In the genomic region with DNA sequence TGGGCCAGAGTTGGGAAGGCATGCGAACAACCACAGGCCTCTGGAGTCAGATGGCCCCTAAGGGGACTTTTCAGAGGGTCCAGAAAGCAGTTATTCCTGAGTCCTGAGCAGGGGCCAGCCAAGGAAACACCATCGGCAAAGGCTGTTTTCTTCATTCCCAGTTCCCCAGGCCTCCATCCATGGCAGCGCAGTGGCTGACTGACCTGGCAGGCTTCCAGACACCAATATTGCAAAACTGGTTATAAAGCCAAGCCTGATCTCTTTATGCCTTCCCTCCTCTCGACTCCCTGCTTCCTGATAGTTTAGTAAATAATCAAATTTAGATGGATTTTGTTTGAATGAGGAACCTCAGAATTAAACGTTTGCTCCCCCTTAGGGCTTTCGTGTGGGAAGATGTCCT, we compare ENCODE assay signal across 11 cellular contexts.
A peak's percentile ranks its signal among the peaks of the same experiment; 100 is the strongest.
DNase-seq lines count a peak whose midpoint lies in the region; ATAC-seq and TF ChIP-seq lines count a peak whose summit lies in the region.
"Had no signal": no experiment of that assay in that cellular context is flagged by ENCODE, and none has a peak within 500 bp of the region (broad histone marks: within the 10 kb centered on the region; RNA-seq: fewer than 3 reads in every experiment).

No MANE protein-coding gene starts in this region.

- intact Hi-C loops in right cardiac atrium (cut with DNase I) (no loop called here), gastrocnemius medialis (cut with DNase I; ENCODE audit: low total_unique reads) (no loop called here)

- no peaks in the 10 kb centered on the region for H3K4me1 Mint-ChIP-seq in activated CD4-positive, alpha-beta memory T cell treated with anti-CD3 and anti-CD28 coated beads, Interleukin-2, amount 10 ng/mL, durations not matched to agents 7 days and 5 days

- no peaks in the 10 kb centered on the region for H3K36me3 Mint-ChIP-seq in activated CD4-positive, alpha-beta memory T cell treated with anti-CD3 and anti-CD28 coated beads, Interleukin-2, amount 10 ng/mL, durations not matched to agents 7 days and 5 days (ENCODE audit: low read depth)

- H3K27ac ChIP-seq in right cardiac atrium (ENCODE audit: low read length): no peak overlapping the region
- peak overlapping the region in 1 of 4 donors; percentile 39 for H3K27ac ChIP-seq in tibial nerve
- H3K27ac ChIP-seq in gastrocnemius medialis: no peak overlapping the region
- H3K27ac ChIP-seq: A549 had no signal

- DNase-seq in NCI-H2107 (lab: John Stamatoyannopoulos, UW) (peak; percentile 43), NCI-H2107 treated with DMSO at 0.1 percent for 48 hours (lab: John Stamatoyannopoulos, UW; ENCODE audit: unreplicated experiment) (no peak), RPMI7951 (ENCODE audit: low read depth) (peak; percentile 23), right cardiac atrium (peak; percentile 60 to 81 (median 76)), tibial nerve (ENCODE audit: low spot score in 2 of 2) (peak; percentile 52 to 66), gastrocnemius medialis (no peak)
- no peak for DNase-seq in activated CD4-positive, alpha-beta memory T cell treated with anti-CD3 and anti-CD28 coated beads, Interleukin-2, amount 10 ng/mL, durations not matched to agents 7 days and 5 days
- DNase-seq: stimulated activated CD4-positive, alpha-beta T cell treated with anti-CD3 and anti-CD28 coated beads, Interleukin-12 subunit alpha, Interleukin-12 subunit beta, amount 100 ng/mL, for 4 hours had no signal

- H3K36me3 ChIP-seq in tibial nerve (no peaks in the 10 kb centered on the region), gastrocnemius medialis (no peaks in the 10 kb centered on the region)

- H3K4me1 ChIP-seq in right cardiac atrium (ENCODE audit: control insufficient read depth, insufficient read depth, low read length) (peaks cover 2% of the 10 kb centered on the region), tibial nerve (peaks cover 0 to 10% (median 2%) of the 10 kb centered on the region in 4 donors), gastrocnemius medialis (no peaks in the 10 kb centered on the region)
- H3K4me1 ChIP-seq: A549 had no signal

- POLR2A ChIA-PET in activated CD4-positive, alpha-beta memory T cell treated with anti-CD3 and anti-CD28 coated beads, Interleukin-2, amount 10 ng/mL, durations not matched to agents 7 days and 5 days (lab: Charles Lee): no interaction called here

- H3K27me3 ChIP-seq in right cardiac atrium (ENCODE audit: control insufficient read depth, insufficient read depth) (no peaks in the 10 kb centered on the region), tibial nerve (no peaks in the 10 kb centered on the region), gastrocnemius medialis (no peaks in the 10 kb centered on the region)

- ATAC-seq in right cardiac atrium: peak; percentile 56 to 80
- ATAC-seq in HG02763 (IDR thresholded peaks at IDR 0.05; ENCODE audit: unreplicated experiment): no peak
- no peak for ATAC-seq in gastrocnemius medialis
- ATAC-seq: A549, GM12878 had no signal

- H3K4me3 ChIP-seq in right cardiac atrium (ENCODE audit: low read length): no peak overlapping the region
- H3K4me3 ChIP-seq in tibial nerve: no peak overlapping the region
- H3K4me3 ChIP-seq in gastrocnemius medialis: no peak overlapping the region
- H3K4me3 ChIP-seq: A549, GM12878 had no signal

- CTCF ChIA-PET in activated CD4-positive, alpha-beta memory T cell treated with anti-CD3 and anti-CD28 coated beads, Interleukin-2, amount 10 ng/mL, durations not matched to agents 7 days and 5 days (lab: Charles Lee): no interaction called here

- H3K9me3 Mint-ChIP-seq in activated CD4-positive, alpha-beta memory T cell treated with anti-CD3 and anti-CD28 coated beads, Interleukin-2, amount 10 ng/mL, durations not matched to agents 7 days and 5 days: no peaks in the 10 kb centered on the region

- peaks cover 20% of the 10 kb centered on the region for H3K27me3 Mint-ChIP-seq in activated CD4-positive, alpha-beta memory T cell treated with anti-CD3 and anti-CD28 coated beads, Interleukin-2, amount 10 ng/mL, durations not matched to agents 7 days and 5 days

- H3K27ac Mint-ChIP-seq in activated CD4-positive, alpha-beta memory T cell treated with anti-CD3 and anti-CD28 coated beads, Interleukin-2, amount 10 ng/mL, durations not matched to agents 7 days and 5 days: no peak overlapping the region

- no peak overlapping the region for H3K4me3 Mint-ChIP-seq in activated CD4-positive, alpha-beta memory T cell treated with anti-CD3 and anti-CD28 coated beads, Interleukin-2, amount 10 ng/mL, durations not matched to agents 7 days and 5 days

- in situ Hi-C loops in gastrocnemius medialis (cut with MboI; ENCODE audit: low sequenced_read_pairs in 4 of 4): no loop called here

- H3K9me3 ChIP-seq in right cardiac atrium (ENCODE audit: control insufficient read depth, low read length) (no peaks in the 10 kb centered on the region), tibial nerve (no peaks in the 10 kb centered on the region), gastrocnemius medialis (no peaks in the 10 kb centered on the region)
- H3K9me3 ChIP-seq: A549 had no signal

- no peak for TF ChIP-seq CTCF in tibial nerve (IDR thresholded peaks at IDR 0.05)
- TF ChIP-seq CTCF in gastrocnemius medialis (IDR thresholded peaks at IDR 0.05 in 4 of 5, conservative IDR thresholded peaks at IDR 0.05 in 1 of 5): no peak

- no peak for TF ChIP-seq EP300 in tibial nerve (IDR thresholded peaks at IDR 0.05)

- WGBS in right cardiac atrium: 46% methylated on average over 6 of the region's 6 CpGs
- 25 to 33% methylated on average over 6 of the region's 6 CpGs for WGBS in tibial nerve, 2 donors

- no peak for TF ChIP-seq POLR2A in tibial nerve (IDR thresholded peaks at IDR 0.05)
- no peak for TF ChIP-seq POLR2A in gastrocnemius medialis (IDR thresholded peaks at IDR 0.05)

Comparison
In these comparisons a context has a peak if more than half of its experiments do, and no peak if none do; other contexts are left out.
1. DNase-seq: peak in NCI-H2107 (single experiment), RPMI7951 (single experiment), right cardiac atrium (3 of 3) and tibial nerve (2 of 2); none in NCI-H2107 treated with DMSO at 0.1 percent for 48 hours (single experiment), activated CD4-positive, alpha-beta memory T cell treated with anti-CD3 and anti-CD28 coated beads, Interleukin-2, amount 10 ng/mL, durations not matched to agents 7 days and 5 days (single experiment) and gastrocnemius medialis (0 of 2).
2. ATAC-seq: peak in right cardiac atrium (2 of 2); none in HG02763 (single experiment) and gastrocnemius medialis (0 of 2).